1 cellular context compared by ENCODE assay signal in the genomic region with DNA sequence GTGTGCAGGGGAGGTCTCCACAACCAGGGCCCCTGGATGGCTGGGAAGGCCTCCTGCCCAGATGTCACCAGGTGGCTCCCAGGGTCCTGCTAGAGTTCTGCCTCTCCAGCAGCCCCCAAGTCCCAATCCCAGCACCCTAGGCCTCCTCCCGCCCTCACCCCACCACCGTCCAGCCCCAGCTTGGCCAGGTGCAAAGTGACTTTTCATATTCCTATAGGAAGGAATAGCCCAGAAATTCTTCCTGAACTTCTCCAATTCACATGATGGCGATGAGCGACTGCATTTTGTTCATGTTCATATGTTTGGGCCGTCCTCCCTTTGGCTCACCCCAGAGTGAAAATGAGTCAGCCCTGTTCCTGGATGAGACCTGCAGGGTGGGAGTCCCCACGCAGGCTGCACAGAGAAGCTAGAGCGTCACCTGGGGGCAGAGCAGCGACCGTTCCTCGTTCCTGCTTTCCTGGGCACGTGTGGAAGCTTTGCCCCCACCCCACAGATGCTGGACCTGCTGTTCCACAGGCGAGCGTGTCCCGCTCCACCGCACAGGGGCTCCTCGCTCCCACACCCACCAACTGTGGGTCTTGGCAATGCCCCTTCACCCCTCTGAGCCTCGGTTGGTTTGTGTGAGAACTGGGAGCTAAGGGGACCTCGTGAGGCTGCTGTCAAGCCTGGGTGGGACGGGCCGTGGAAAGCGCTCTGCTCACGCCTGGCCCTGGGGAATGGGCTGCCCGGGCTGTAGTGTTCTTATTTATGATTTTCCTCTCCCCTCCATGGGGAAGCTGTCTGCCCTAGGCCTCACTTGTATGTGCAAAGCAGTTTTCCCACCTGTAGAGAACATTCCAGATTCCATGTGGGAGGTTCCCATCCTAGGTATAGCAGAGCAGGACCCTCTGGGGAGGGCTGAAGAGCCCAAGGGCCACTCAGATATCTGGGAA.
TF ChIP-seq lines count a peak whose summit lies in the region.

No MANE protein-coding gene starts in this region.

TF ChIP-seq in IMR-90, 13 proteins besides CTCF, POLR2A, EP300 and RAD21:
- TF ChIP-seq CHD1 (IDR thresholded peaks at IDR 0.05; ENCODE audit: low read depth, low read length) (no peak), NFE2L2 (IDR thresholded peaks at IDR 0.05; ENCODE audit: low read depth, low read length) (no peak), MAZ (IDR thresholded peaks at IDR 0.05; ENCODE audit: borderline replicate concordance, low read depth, low read length) (no peak), CEBPB (IDR thresholded peaks at IDR 0.05; ENCODE audit: low read depth, low read length) (no peak), RCOR1 (IDR thresholded peaks at IDR 0.05; ENCODE audit: insufficient replicate concordance, low read length) (no peak), BHLHE40 (IDR thresholded peaks at IDR 0.05; ENCODE audit: low read depth, low read length) (no peak), MXI1 (IDR thresholded peaks at IDR 0.05; ENCODE audit: borderline replicate concordance, low read depth, low read length) (no peak), MAFK (IDR thresholded peaks at IDR 0.05; ENCODE audit: low read depth, low read length) (no peak), FOS (IDR thresholded peaks at IDR 0.05; ENCODE audit: low read depth, low read length) (no peak), SMC3 (IDR thresholded peaks at IDR 0.05; ENCODE audit: low read depth, low read length) (no peak)
- TF ChIP-seq, protein P1, sequence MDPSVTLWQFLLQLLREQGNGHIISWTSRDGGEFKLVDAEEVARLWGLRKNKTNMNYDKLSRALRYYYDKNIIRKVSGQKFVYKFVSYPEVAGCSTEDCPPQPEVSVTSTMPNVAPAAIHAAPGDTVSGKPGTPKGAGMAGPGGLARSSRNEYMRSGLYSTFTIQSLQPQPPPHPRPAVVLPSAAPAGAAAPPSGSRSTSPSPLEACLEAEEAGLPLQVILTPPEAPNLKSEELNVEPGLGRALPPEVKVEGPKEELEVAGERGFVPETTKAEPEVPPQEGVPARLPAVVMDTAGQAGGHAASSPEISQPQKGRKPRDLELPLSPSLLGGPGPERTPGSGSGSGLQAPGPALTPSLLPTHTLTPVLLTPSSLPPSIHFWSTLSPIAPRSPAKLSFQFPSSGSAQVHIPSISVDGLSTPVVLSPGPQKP (IDR thresholded peaks at IDR 0.05; ENCODE audit: borderline replicate concordance, low read depth, low read length): no peak
- TF ChIP-seq, protein P2, sequence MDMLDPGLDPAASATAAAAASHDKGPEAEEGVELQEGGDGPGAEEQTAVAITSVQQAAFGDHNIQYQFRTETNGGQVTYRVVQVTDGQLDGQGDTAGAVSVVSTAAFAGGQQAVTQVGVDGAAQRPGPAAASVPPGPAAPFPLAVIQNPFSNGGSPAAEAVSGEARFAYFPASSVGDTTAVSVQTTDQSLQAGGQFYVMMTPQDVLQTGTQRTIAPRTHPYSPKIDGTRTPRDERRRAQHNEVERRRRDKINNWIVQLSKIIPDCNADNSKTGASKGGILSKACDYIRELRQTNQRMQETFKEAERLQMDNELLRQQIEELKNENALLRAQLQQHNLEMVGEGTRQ (IDR thresholded peaks at IDR 0.05; ENCODE audit: low read depth, low read length): no peak
